1 cellular context compared by ENCODE assay signal in genomic region chr1:3612123-3612522, GRCh38.
TF ChIP-seq lines count a peak whose summit lies in the region.

No MANE protein-coding gene starts in this region.

TF ChIP-seq in IMR-90, 13 proteins besides CTCF, POLR2A, EP300 and RAD21:
- TF ChIP-seq MAFK (IDR thresholded peaks at IDR 0.05; ENCODE audit: low read depth, low read length) = no peak
- TF ChIP-seq FOS (IDR thresholded peaks at IDR 0.05; ENCODE audit: low read depth, low read length) = no peak
- no peak for TF ChIP-seq CEBPB (IDR thresholded peaks at IDR 0.05; ENCODE audit: low read depth, low read length)
- TF ChIP-seq USF2 (IDR thresholded peaks at IDR 0.05; ENCODE audit: low read depth, low read length) = no peak
- TF ChIP-seq CHD1 (IDR thresholded peaks at IDR 0.05; ENCODE audit: low read depth, low read length) = no peak
- TF ChIP-seq SMC3 (IDR thresholded peaks at IDR 0.05; ENCODE audit: low read depth, low read length) = no peak
- no peak for TF ChIP-seq NFE2L2 (IDR thresholded peaks at IDR 0.05; ENCODE audit: low read depth, low read length)
- no peak for TF ChIP-seq MXI1 (IDR thresholded peaks at IDR 0.05; ENCODE audit: borderline replicate concordance, low read depth, low read length)
- no peak for TF ChIP-seq MAZ (IDR thresholded peaks at IDR 0.05; ENCODE audit: borderline replicate concordance, low read depth, low read length)
- TF ChIP-seq BHLHE40 (IDR thresholded peaks at IDR 0.05; ENCODE audit: low read depth, low read length) = no peak
- TF ChIP-seq ELK1 (IDR thresholded peaks at IDR 0.05; ENCODE audit: borderline replicate concordance, low read depth, low read length) = no peak
- TF ChIP-seq RFX5 (IDR thresholded peaks at IDR 0.05; ENCODE audit: low read depth, low read length) = no peak
- TF ChIP-seq RCOR1 (IDR thresholded peaks at IDR 0.05; ENCODE audit: insufficient replicate concordance, low read length) = no peak
